Comparison of ENCODE assay signal across 17 cellular contexts in the genomic region with DNA sequence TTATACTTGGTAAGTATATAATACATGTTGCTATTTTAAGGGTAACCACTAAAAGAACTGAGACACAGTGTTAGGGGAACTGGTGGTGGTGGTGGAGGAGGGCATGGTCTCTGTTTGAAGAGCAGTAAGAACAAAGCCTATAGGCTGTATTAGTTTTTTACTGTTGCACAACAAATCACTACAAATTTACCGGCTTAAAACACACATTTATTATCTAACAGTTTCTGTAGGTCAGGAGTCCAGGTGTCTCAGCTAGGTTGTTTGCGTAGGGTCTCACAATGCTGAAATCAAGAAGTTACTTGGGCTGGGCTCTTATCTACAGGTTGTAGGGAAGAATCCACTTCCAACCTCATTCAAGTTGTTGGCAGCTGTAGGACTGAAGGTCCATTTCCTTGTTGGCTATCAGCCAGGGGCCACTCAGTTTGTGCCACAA. TPM values are rescaled to one million over a fixed set of nuclear protein-coding genes. Genes with fewer than 3 reads are reported as not detected.
A peak's percentile ranks its signal among the peaks of the same experiment; 100 is the strongest.
DNase-seq lines count a peak whose midpoint lies in the region; ATAC-seq, FAIRE-seq and TF ChIP-seq lines count a peak whose summit lies in the region.
"Had no signal": no experiment of that assay in that cellular context is flagged by ENCODE, and none has a peak within 500 bp of the region (broad histone marks: within the 10 kb centered on the region; RNA-seq: fewer than 3 reads in every experiment).

No MANE protein-coding gene starts in this region.

- H2BK12ac ChIP-seq in mesenchymal stem cell (ENCODE audit: low read length in 2 of 2), result no peak overlapping the region

- peaks cover 0 to 2% of the 10 kb centered on the region in 2 experiments; a peak in 1 of 4 replicates for H3K36me3 ChIP-seq in GM12878 (ENCODE audit: control insufficient read depth in 2 of 2, insufficient read depth in 2 of 2, low read length in 1 of 2)
- no peaks in the 10 kb centered on the region for H3K36me3 ChIP-seq in transverse colon
- peaks cover 0 to 2% of the 10 kb centered on the region in 2 experiments for H3K36me3 ChIP-seq in mesenchymal stem cell (ENCODE audit: control insufficient read depth in 1 of 2, insufficient read depth in 2 of 2, low read depth in 1 of 2, low read length in 2 of 2)
- H3K36me3 ChIP-seq: prostate gland, thyroid gland had no signal

- no peak for FAIRE-seq in GM12878 (lab: Jason Lieb, UNC)
- FAIRE-seq: frontal cortex had no signal

- H3K4me1 ChIP-seq in GM12878 (ENCODE audit: control insufficient read depth, insufficient read depth, low read length) (peaks cover 3% of the 10 kb centered on the region; the same call in 1 of the 2 replicates), transverse colon (peaks cover 0 to 23% (median 5%) of the 10 kb centered on the region in 4 donors), mesenchymal stem cell (ENCODE audit: control insufficient read depth, insufficient read depth, low read depth, low read length) (no peaks in the 10 kb centered on the region)
- H3K4me1 ChIP-seq: prostate gland, thyroid gland had no signal

- H3K9me3 Mint-ChIP-seq in activated naive CD8-positive, alpha-beta T cell treated with anti-CD3 and anti-CD28 coated beads, Interleukin-2, amount 50 U/mL, for 24 hours, result no peaks in the 10 kb centered on the region
- no peaks in the 10 kb centered on the region for H3K9me3 Mint-ChIP-seq in activated naive CD8-positive, alpha-beta T cell treated with anti-CD3 and anti-CD28 coated beads for 36 hours
- H3K9me3 Mint-ChIP-seq: GM23338 had no signal

- no peak overlapping the region for H4K91ac ChIP-seq in mesenchymal stem cell (ENCODE audit: low read length)

- no peak overlapping the region for H3K27ac ChIP-seq in GM12878 (ENCODE audit: control insufficient read depth, insufficient read depth)
- no peak overlapping the region for H3K27ac ChIP-seq in transverse colon
- H3K27ac ChIP-seq in mesenchymal stem cell (ENCODE audit: low read length, poor library complexity, severe bottlenecking), result no peak overlapping the region
- H3K27ac ChIP-seq: prostate gland, thyroid gland had no signal

- no peak for ATAC-seq in activated naive CD8-positive, alpha-beta T cell treated with anti-CD3 and anti-CD28 coated beads, Interleukin-2, amount 50 U/mL, for 24 hours
- ATAC-seq in HG03108 (IDR thresholded peaks at IDR 0.05; ENCODE audit: unreplicated experiment), result peak; percentile 64
- ATAC-seq in GM12878, result peak; percentile 89
- ATAC-seq: GM23338, PC-3, WTC11 had no signal

- H3K36me3 Mint-ChIP-seq in activated naive CD8-positive, alpha-beta T cell treated with anti-CD3 and anti-CD28 coated beads, Interleukin-2, amount 50 U/mL, for 24 hours (ENCODE audit: low read depth), result no peaks in the 10 kb centered on the region
- peaks cover 7% of the 10 kb centered on the region for H3K36me3 Mint-ChIP-seq in activated naive CD8-positive, alpha-beta T cell treated with anti-CD3 and anti-CD28 coated beads for 36 hours
- H3K36me3 Mint-ChIP-seq: WTC11 had no signal

- SMC1A ChIA-PET in GM12878 (lab: Charles Lee; ENCODE audit: uncharacterized antibody, unreplicated experiment), result no interaction called here

- peaks cover 2% of the 10 kb centered on the region for H3K79me1 ChIP-seq in mesenchymal stem cell (replicated peaks; ENCODE audit: low read length, poor library complexity, severe bottlenecking)

- no peaks in the 10 kb centered on the region for H4K20me1 ChIP-seq in GM12878 (ENCODE audit: control insufficient read depth, insufficient read depth)

- no peak overlapping the region for H2AFZ ChIP-seq in GM12878 (ENCODE audit: control insufficient read depth, low read depth, low read length)
- H2AFZ ChIP-seq in mesenchymal stem cell (ENCODE audit: low read depth, low read length), result no peak overlapping the region
- H2AFZ ChIP-seq: GM23338 had no signal

- no peak overlapping the region for H3K4ac ChIP-seq in mesenchymal stem cell (ENCODE audit: low read depth in 1 of 2, low read length in 2 of 2)

- no peak for TF ChIP-seq CTCF in GM12878 (IDR thresholded peaks at IDR 0.05 in 2 of 3, conservative IDR thresholded peaks at IDR 0.05 in 1 of 3; ENCODE audit: control insufficient read depth in 2 of 3, extremely low read depth in 1 of 3, insufficient read depth in 1 of 3, low read depth in 3 of 3, low read length in 3 of 3)
- TF ChIP-seq CTCF in transverse colon (IDR thresholded peaks at IDR 0.05), result no peak

- H3K79me2 ChIP-seq in GM12878 (ENCODE audit: control insufficient read depth, insufficient read depth, low read length), result no peaks in the 10 kb centered on the region

- no peaks in the 10 kb centered on the region for H3K9me3 ChIP-seq in GM12878 (replicated peaks; ENCODE audit: control insufficient read depth, insufficient read depth, low read length)
- no peaks in the 10 kb centered on the region for H3K9me3 ChIP-seq in transverse colon
- H3K9me3 ChIP-seq in mesenchymal stem cell (ENCODE audit: control insufficient read depth, low read length), result no peaks in the 10 kb centered on the region
- H3K9me3 ChIP-seq: prostate gland, thyroid gland had no signal

- H3K9ac ChIP-seq in GM12878 (ENCODE audit: control insufficient read depth, insufficient read depth, low read length) (no peak overlapping the region), mesenchymal stem cell (ENCODE audit: low read length) (no peak overlapping the region)

- H3K18ac ChIP-seq in mesenchymal stem cell (ENCODE audit: low read depth in 1 of 2, low read length in 2 of 2), result no peak overlapping the region

- TF ChIP-seq EP300 in GM12878 (IDR thresholded peaks at IDR 0.05; ENCODE audit: borderline replicate concordance in 1 of 2, control insufficient read depth in 1 of 2, low read depth in 2 of 2, low read length in 2 of 2) (no peak), transverse colon (IDR thresholded peaks at IDR 0.05; ENCODE audit: low read depth) (no peak)

- in situ Hi-C loops in GM12878 (cut with MboI), result no loop called here
- in situ Hi-C loops in transverse colon (cut with MboI; ENCODE audit: low pct_ligation_motif_present in 1 of 4, low pct_unique_long_range_greater_than_20kb in 1 of 4, low sequenced_read_pairs in 3 of 4), result no loop called here

- no peak overlapping the region for H3K23ac ChIP-seq in mesenchymal stem cell (ENCODE audit: low read length in 2 of 2)

- H2BK120ac ChIP-seq in mesenchymal stem cell (ENCODE audit: low read depth, low read length), result no peak overlapping the region

- H3K27me3 Mint-ChIP-seq in activated naive CD8-positive, alpha-beta T cell treated with anti-CD3 and anti-CD28 coated beads, Interleukin-2, amount 50 U/mL, for 24 hours, result no peaks in the 10 kb centered on the region
- H3K27me3 Mint-ChIP-seq in activated naive CD8-positive, alpha-beta T cell treated with anti-CD3 and anti-CD28 coated beads for 36 hours, result no peaks in the 10 kb centered on the region

- no TSS peak for BruUV-seq in GM12878 (replicated peaks; lab: Mats Ljungman, UMichigan)

- H3K14ac ChIP-seq in mesenchymal stem cell (ENCODE audit: low read length in 2 of 2), result no peak overlapping the region

- CTCF ChIA-PET in GM12878 (lab: Yijun Ruan, JAX), result no interaction called here

- no peak overlapping the region for H4K8ac ChIP-seq in mesenchymal stem cell (ENCODE audit: low read length)

- POLR2A ChIA-PET in GM12878 (lab: Charles Lee), result no interaction called here

- RAD21 ChIA-PET in GM12878 (lab: Charles Lee; ENCODE audit: unreplicated experiment), result no interaction called here

- DNase-seq in activated naive CD8-positive, alpha-beta T cell treated with anti-CD3 and anti-CD28 coated beads, Interleukin-2, amount 50 U/mL, for 24 hours, result no peak
- no peak for DNase-seq in activated naive CD8-positive, alpha-beta T cell treated with anti-CD3 and anti-CD28 coated beads for 36 hours
- DNase-seq in GM12878 (ENCODE audit: low read depth, low spot score), result no peak
- DNase-seq in transverse colon, result peak; percentile 41
- DNase-seq in mesenchymal stem cell, result no peak
- DNase-seq in NCI-H748 (lab: John Stamatoyannopoulos, UW; ENCODE audit: unreplicated experiment), result no peak
- no peak for DNase-seq in head of caudate nucleus
- DNase-seq: activated naive CD4-positive, alpha-beta T cell treated with anti-CD3 and anti-CD28 coated beads, Interleukin-2, amount 50 U/mL, for 16 hours; MM.1S; NCI-H2171; PC-3 had no signal

- no peak overlapping the region for H3K4me2 ChIP-seq in GM12878 (ENCODE audit: control insufficient read depth, insufficient read depth)
- H3K4me2 ChIP-seq in mesenchymal stem cell (ENCODE audit: low read length, poor library complexity, severe bottlenecking), result no peak overlapping the region
- H3K4me2 ChIP-seq: GM23338 had no signal

- no peak overlapping the region for H3K4me3 Mint-ChIP-seq in activated naive CD8-positive, alpha-beta T cell treated with anti-CD3 and anti-CD28 coated beads, Interleukin-2, amount 50 U/mL, for 24 hours
- no peak overlapping the region for H3K4me3 Mint-ChIP-seq in activated naive CD8-positive, alpha-beta T cell treated with anti-CD3 and anti-CD28 coated beads for 36 hours
- H3K4me3 Mint-ChIP-seq: GM23338, WTC11 had no signal

- TF ChIP-seq RAD21 in GM12878 (IDR thresholded peaks at IDR 0.05; ENCODE audit: insufficient read depth, low read depth, low read length), result no peak

- intact Hi-C loops in GM12878 (cut with micrococcal nuclease; ENCODE audit: unreplicated experiment), result no loop called here
- intact Hi-C loops in transverse colon (cut with DNase I; ENCODE audit: low total_unique reads), result no loop called here
- intact Hi-C loops in head of caudate nucleus (cut with DNase I), result no loop called here

- peaks cover 58% of the 10 kb centered on the region for H3K4me1 Mint-ChIP-seq in activated naive CD8-positive, alpha-beta T cell treated with anti-CD3 and anti-CD28 coated beads, Interleukin-2, amount 50 U/mL, for 24 hours
- H3K4me1 Mint-ChIP-seq in activated naive CD8-positive, alpha-beta T cell treated with anti-CD3 and anti-CD28 coated beads for 36 hours, result peaks cover 36% of the 10 kb centered on the region

- 67% methylated on average over 2 of the region's 2 CpGs for WGBS in GM12878 (ENCODE audit: insufficient coverage, insufficient replicate concordance, low lambda C conversion rate, missing lambda C conversion rate)
- WGBS in transverse colon (ENCODE audit: low coverage in 1 of 2), 2 donors, result 50 to 65% methylated on average over 1 to 2 of the region's 2 CpGs
- WGBS in mesenchymal stem cell, result no CpG with 5 or more reads among the region's 2 CpGs

- H3K4me3 ChIP-seq in GM12878 (no peak overlapping the region), transverse colon (no peak overlapping the region), mesenchymal stem cell (ENCODE audit: insufficient read depth in 1 of 2, low read depth in 1 of 2, low read length in 2 of 2) (no peak overlapping the region)
- H3K4me3 ChIP-seq: GM23338, prostate gland, thyroid gland had no signal

- no peak for TF ChIP-seq POLR2A in GM12878 (IDR thresholded peaks at IDR 0.05; ENCODE audit: low read depth, low read length)
- TF ChIP-seq POLR2A in transverse colon (IDR thresholded peaks at IDR 0.05), result no peak

- H2BK5ac ChIP-seq in mesenchymal stem cell (ENCODE audit: low read depth, low read length, poor library complexity, severe bottlenecking), result no peak overlapping the region

- H3K27ac Mint-ChIP-seq in activated naive CD8-positive, alpha-beta T cell treated with anti-CD3 and anti-CD28 coated beads, Interleukin-2, amount 50 U/mL, for 24 hours, result peak overlapping the region; percentile 47
- H3K27ac Mint-ChIP-seq in activated naive CD8-positive, alpha-beta T cell treated with anti-CD3 and anti-CD28 coated beads for 36 hours, result no peak overlapping the region
- H3K27ac Mint-ChIP-seq: GM23338, WTC11 had no signal

- H2AK5ac ChIP-seq in mesenchymal stem cell (ENCODE audit: low read length, severe bottlenecking), result no peak overlapping the region

- H3K27me3 ChIP-seq in GM12878 (replicated peaks in 1 of 2; ENCODE audit: control insufficient read depth in 2 of 2, insufficient read depth in 2 of 2, low read length in 1 of 2), result no peaks in the 10 kb centered on the region
- no peaks in the 10 kb centered on the region for H3K27me3 ChIP-seq in transverse colon
- no peaks in the 10 kb centered on the region for H3K27me3 ChIP-seq in mesenchymal stem cell (ENCODE audit: control insufficient read depth in 1 of 2, insufficient read depth in 1 of 2, low read length in 2 of 2)
- H3K27me3 ChIP-seq: thyroid gland had no signal

- no peak overlapping the region for H2BK15ac ChIP-seq in mesenchymal stem cell (ENCODE audit: low read depth, poor library complexity, severe bottlenecking)

RNA-seq across cellular contexts. Expression of a gene that starts 52.6 kb away (rescaled TPM):
- 10 to 100 TPM; 16.6 to 20.4 TPM for total RNA-seq in activated naive CD8-positive, alpha-beta T cell treated with anti-CD3 and anti-CD28 coated beads for 36 hours
- 85.2 and 91.0 TPM in 2 replicates for total RNA-seq in GM12878 (2013; cell fraction: nucleolus; rRNA removed)
- total RNA-seq in GM12878 (2014; rRNA removed) (5.2 and 5.8 TPM in 2 replicates), GM12878 (2014; rRNA removed; fragmentation: Illumina TruSeq; extraction: Trizol) (7.0 and 8.1 TPM in 2 replicates), GM12878 (2021) (8.5 and 11.6 TPM in 2 replicates), transverse colon (10 to 100 TPM; 26.6 to 86.1 (median 56.3) TPM)
- polyA plus RNA-seq in GM12878 (2011; ENCODE audit: low read depth), result 4.4 TPM
- polyA plus RNA-seq in GM12878 (2011; rRNA removed) (45.9 and 75.3 TPM in 2 replicates), GM12878 (2014; fragmentation: Illumina TruSeq; extraction: Trizol) (4.9 TPM in 2 replicates), GM12878 (2014; fragmentation: Nextera tagmentation; extraction: Ambion mirVana) (1 to 10 TPM; 2.6 to 3.1 TPM), GM12878 (2014; rRNA removed) (3.2 and 4.7 TPM in 2 replicates), GM12878 (2016; fragmentation: Nextera tagmentation; extraction: Ambion mirVana) (1 to 10 TPM in 1 of 2 experiments, under 1 TPM in 1; 0.60 to 1.9 TPM)
- polyA plus RNA-seq in GM12878 (2011; cell fraction: cytosol; rRNA removed), result 19.1 and 21.5 TPM in 2 replicates
- polyA plus RNA-seq in GM12878 (2011; cell fraction: nucleus; rRNA removed), result 42.8 and 44.8 TPM in 2 replicates
- 3.5 and 4.3 TPM in 2 replicates for polyA plus RNA-seq in GM12878 (2012)
- 68.1 and 126 TPM in 2 replicates for polyA minus RNA-seq in GM12878 (2011; rRNA and poly(A)+ RNA removed)
- 22.2 and 30.8 TPM in 2 replicates for polyA minus RNA-seq in GM12878 (2011; cell fraction: cytosol; rRNA and poly(A)+ RNA removed)
- 64.3 and 129 TPM in 2 replicates for polyA minus RNA-seq in GM12878 (2011; cell fraction: nucleus; rRNA and poly(A)+ RNA removed)
- polyA plus RNA-seq in mesenchymal stem cell (2013, experiment 1 of 2), result 24.6 TPM
- polyA plus RNA-seq in mesenchymal stem cell (2013, experiment 2 of 2), result 26.1 TPM
